ENCODE assay signal across 15 cellular contexts in the genomic region with DNA sequence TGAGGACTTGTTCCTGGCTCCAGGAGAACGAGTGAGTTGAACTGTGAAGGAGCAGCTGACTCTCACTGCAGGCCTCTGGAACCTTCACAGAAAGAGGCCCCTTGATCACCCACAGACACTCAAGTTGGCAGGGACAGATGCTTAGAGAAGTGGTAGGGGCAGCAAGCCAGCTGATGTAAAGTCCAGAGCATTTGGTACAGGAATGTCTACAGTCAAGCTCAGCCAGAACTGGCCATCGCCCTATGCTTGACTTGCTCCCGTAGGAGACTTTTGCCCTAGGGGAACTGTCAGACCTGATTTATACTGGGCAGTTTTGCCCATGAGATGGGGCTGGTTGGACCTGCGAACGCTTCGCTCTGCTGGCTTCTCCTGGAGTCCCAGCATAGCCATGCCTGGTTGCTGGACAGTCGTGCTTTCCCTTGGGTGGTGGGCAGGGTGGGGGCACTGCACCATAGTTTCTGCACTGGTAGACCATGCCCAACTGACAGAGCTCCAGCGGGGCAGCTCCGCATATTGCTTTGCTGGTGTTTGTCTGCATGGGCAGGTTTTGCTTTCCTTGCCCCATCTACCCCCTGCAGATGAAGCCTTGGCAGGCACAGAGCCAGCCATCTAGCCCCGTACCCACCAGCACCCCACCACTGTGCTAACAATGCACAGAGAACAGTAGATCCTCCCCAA.
DNase-seq lines count a peak whose midpoint lies in the region; TF ChIP-seq lines count a peak whose summit lies in the region.
"Had no signal": no experiment of that assay in that cellular context is flagged by ENCODE, and none has a peak within 500 bp of the region (broad histone marks: within the 10 kb centered on the region; RNA-seq: fewer than 3 reads in every experiment).

No MANE protein-coding gene starts in this region.

- H3K27me3 Mint-ChIP-seq in endodermal cell (ENCODE audit: insufficient read depth), result no peaks in the 10 kb centered on the region
- H3K27me3 Mint-ChIP-seq: CD4-positive, alpha-beta memory T cell had no signal

- DNase-seq in NCI-H446 (lab: John Stamatoyannopoulos, UW), result peak; percentile 21 to 61
- no peak for DNase-seq in endodermal cell
- peak; percentile 67 for DNase-seq in spleen
- DNase-seq in NCI-H2196 treated with DMSO at 0.1 percent for 48 hours (lab: John Stamatoyannopoulos, UW; ENCODE audit: unreplicated experiment), result no peak
- DNase-seq in putamen (ENCODE audit: low spot score), result no peak
- DNase-seq in GM19240 (ENCODE audit: insufficient read length, low spot score), result no peak
- no peak for DNase-seq in hippocampal formation (lab: John Stamatoyannopoulos, UW)
- DNase-seq: C1 segment of cervical spinal cord; Calu3; CD4-positive, alpha-beta memory T cell; COR-L47; DMS53; DMS79 treated with DMSO at 0.1 percent for 48 hours; H9 had no signal

- H3K27me3 ChIP-seq in endodermal cell (ENCODE audit: control insufficient read depth, insufficient read depth, low read length, poor library complexity, severe bottlenecking), result no peaks in the 10 kb centered on the region
- no peaks in the 10 kb centered on the region for H3K27me3 ChIP-seq in spleen (replicated peaks in 1 of 7)

- H3K4me3 ChIP-seq in endodermal cell (ENCODE audit: low read length) (peak overlapping the region; percentile 27), spleen (no peak overlapping the region)
- H3K4me3 ChIP-seq: GM23338 had no signal

- intact Hi-C loops in spleen (cut with DNase I; ENCODE audit: low total_unique reads), result no loop called here

- peaks cover 6% of the 10 kb centered on the region for H3K36me3 ChIP-seq in endodermal cell (ENCODE audit: control insufficient read depth, insufficient read depth, low read length)
- H3K36me3 ChIP-seq in spleen, result no peaks in the 10 kb centered on the region

- no peaks in the 10 kb centered on the region for H3K4me1 Mint-ChIP-seq in endodermal cell
- H3K4me1 Mint-ChIP-seq: CD4-positive, alpha-beta memory T cell; GM23338; H9 had no signal

- H3K9me3 ChIP-seq in endodermal cell (ENCODE audit: control insufficient read depth, low read length) (peaks cover 85% of the 10 kb centered on the region), spleen (peaks cover 0 to 74% (median 45%) of the 10 kb centered on the region in 8 donors)

- H3K4me3 Mint-ChIP-seq in endodermal cell, result no peak overlapping the region
- H3K4me3 Mint-ChIP-seq: CD4-positive, alpha-beta memory T cell; GM23338; H9 had no signal

- no peak overlapping the region for H3K27ac Mint-ChIP-seq in endodermal cell
- H3K27ac Mint-ChIP-seq: CD4-positive, alpha-beta memory T cell; GM23338; H9 had no signal

- no peak for TF ChIP-seq POLR2A in spleen (IDR thresholded peaks at IDR 0.05)

- TF ChIP-seq CTCF in endodermal cell (conservative IDR thresholded peaks at IDR 0.05) (no peak), spleen (IDR thresholded peaks at IDR 0.05 in 8 of 11, conservative IDR thresholded peaks at IDR 0.05 in 3 of 11) (no peak)

- H3K27ac ChIP-seq in endodermal cell (ENCODE audit: low read depth, low read length) (no peak overlapping the region), spleen (no peak overlapping the region)

- H3K9ac ChIP-seq in endodermal cell (ENCODE audit: extremely low read depth, low read length, poor library complexity, severe bottlenecking), result no peak overlapping the region

- peaks cover 72% of the 10 kb centered on the region for H3K9me3 Mint-ChIP-seq in endodermal cell

- H3K36me3 Mint-ChIP-seq in endodermal cell (ENCODE audit: low read depth), result peaks cover 60% of the 10 kb centered on the region
- H3K36me3 Mint-ChIP-seq: CD4-positive, alpha-beta memory T cell had no signal

- H3K4me1 ChIP-seq in endodermal cell (ENCODE audit: control insufficient read depth, insufficient read depth, low read length) (no peaks in the 10 kb centered on the region), spleen (no peaks in the 10 kb centered on the region)

- WGBS in endodermal cell (ENCODE audit: insufficient coverage in 1 of 2, insufficient read length in 1 of 2), 2 experiments, result 96 to 97% methylated on average over 7 to 10 of the region's 10 CpGs
- WGBS in spleen, 5 donors, result 85 to 97% (median 90%) methylated on average over 5 to 10 of the region's 10 CpGs

Comparison
In these comparisons a context has a peak if more than half of its experiments do, and no peak if none do; other contexts are left out.
1. DNase-seq: peak in NCI-H446 (2 of 2) and spleen (single experiment); none in endodermal cell (single experiment), NCI-H2196 treated with DMSO at 0.1 percent for 48 hours (single experiment), putamen (single experiment), GM19240 (single experiment) and hippocampal formation (0 of 2).